Comparison of ENCODE assay signal across 10 cellular contexts in genomic region chr10:119401671-119402395, GRCh38.
DNase-seq lines count a peak whose midpoint lies in the region; ATAC-seq and TF ChIP-seq lines count a peak whose summit lies in the region.
"Had no signal": no experiment of that assay in that cellular context is flagged by ENCODE, and none has a peak within 500 bp of the region (broad histone marks: within the 10 kb centered on the region; RNA-seq: fewer than 3 reads in every experiment).

No MANE protein-coding gene starts in this region.

- H3K4me1 ChIP-seq in naive thymus-derived CD4-positive, alpha-beta T cell (ENCODE audit: control insufficient read depth in 2 of 2, insufficient read depth in 2 of 2, low read length in 2 of 2) = no peaks in the 10 kb centered on the region
- peaks cover 20% of the 10 kb centered on the region for H3K4me1 ChIP-seq in neural progenitor cell

- no peak overlapping the region for H3K4me2 ChIP-seq in neural progenitor cell

- H4K20me1 ChIP-seq in neural progenitor cell (ENCODE audit: low read depth) = no peaks in the 10 kb centered on the region

- H3K4me3 ChIP-seq in naive thymus-derived CD4-positive, alpha-beta T cell (ENCODE audit: low read length) = no peak overlapping the region
- no peak overlapping the region for H3K4me3 ChIP-seq in neural progenitor cell

- CTCF ChIA-PET in naive thymus-derived CD4-positive, alpha-beta T cell (lab: Charles Lee) = no interaction called here
- CTCF ChIA-PET in activated naive CD4-positive, alpha-beta T cell treated with anti-CD3 and anti-CD28 coated beads, Interleukin-2, amount 10 ng/mL, durations not matched to agents 7 days and 5 days (lab: Charles Lee) = interaction anchor here (1.0 to 3.4 kb wide), 3 partner anchors 43 to 203 kb away, joined by 3 to 14 read pairs (median 3); no protein-coding TSS in a partner anchor

- peak; percentile 79 for ATAC-seq in naive thymus-derived CD4-positive, alpha-beta T cell
- ATAC-seq in HG03196 (IDR thresholded peaks at IDR 0.05; ENCODE audit: unreplicated experiment) = no peak
- ATAC-seq in naive thymus-derived CD8-positive, alpha-beta T cell = no peak
- ATAC-seq: T-cell had no signal

- DNase-seq in AG08396 (ENCODE audit: low spot score) = peak; percentile 98
- peak; percentile 15 for DNase-seq in NOMO-1 treated with dmso at 0.1 percent for 144 hours (lab: John Stamatoyannopoulos, UW; ENCODE audit: unreplicated experiment)
- DNase-seq in epidermal melanocyte (ENCODE audit: insufficient read length, low spot score) = peak; percentile 83
- DNase-seq in naive thymus-derived CD4-positive, alpha-beta T cell = no peak
- no peak for DNase-seq in activated naive CD4-positive, alpha-beta T cell treated with anti-CD3 and anti-CD28 coated beads, Interleukin-2, amount 10 ng/mL, durations not matched to agents 7 days and 5 days
- no peak for DNase-seq in naive thymus-derived CD8-positive, alpha-beta T cell
- no peak for DNase-seq in neural progenitor cell (ENCODE audit: low spot score)
- DNase-seq: DMS79, T-cell had no signal

- peaks cover 9% of the 10 kb centered on the region for H3F3A ChIP-seq in neural progenitor cell (ENCODE audit: low read depth)

- no peak overlapping the region for H2AFZ ChIP-seq in neural progenitor cell (replicated peaks)

- peaks cover 0 to 30% (median 4%) of the 10 kb centered on the region in 3 experiments for H3K36me3 ChIP-seq in naive thymus-derived CD4-positive, alpha-beta T cell (ENCODE audit: control insufficient read depth in 2 of 3, insufficient read depth in 3 of 3, low read length in 3 of 3)
- no peaks in the 10 kb centered on the region for H3K36me3 ChIP-seq in neural progenitor cell

- peak overlapping the region in 3 of 9 donors; percentile 16 to 77 (median 22) for H3K27ac Mint-ChIP-seq in naive thymus-derived CD4-positive, alpha-beta T cell
- no peak overlapping the region for H3K27ac Mint-ChIP-seq in activated naive CD4-positive, alpha-beta T cell treated with anti-CD3 and anti-CD28 coated beads, Interleukin-2, amount 10 ng/mL, durations not matched to agents 7 days and 5 days
- H3K27ac Mint-ChIP-seq in naive thymus-derived CD8-positive, alpha-beta T cell = peak overlapping the region in 2 of 10 donors; percentile 35 to 86
- no peak overlapping the region for H3K27ac Mint-ChIP-seq in neural progenitor cell
- H3K27ac Mint-ChIP-seq: T-cell had no signal

- intact Hi-C loops in naive thymus-derived CD4-positive, alpha-beta T cell (cut with micrococcal nuclease) = no loop called here

- no peak overlapping the region for H3K9ac ChIP-seq in neural progenitor cell

- H3K9me3 Mint-ChIP-seq in naive thymus-derived CD4-positive, alpha-beta T cell = no peaks in the 10 kb centered on the region
- no peaks in the 10 kb centered on the region for H3K9me3 Mint-ChIP-seq in activated naive CD4-positive, alpha-beta T cell treated with anti-CD3 and anti-CD28 coated beads, Interleukin-2, amount 10 ng/mL, durations not matched to agents 7 days and 5 days
- no peaks in the 10 kb centered on the region for H3K9me3 Mint-ChIP-seq in naive thymus-derived CD8-positive, alpha-beta T cell
- no peaks in the 10 kb centered on the region for H3K9me3 Mint-ChIP-seq in neural progenitor cell
- H3K9me3 Mint-ChIP-seq: T-cell had no signal

- H3K27ac ChIP-seq in naive thymus-derived CD4-positive, alpha-beta T cell (ENCODE audit: low read depth, low read length) = no peak overlapping the region
- no peak overlapping the region for H3K27ac ChIP-seq in neural progenitor cell

- H3K79me2 ChIP-seq in neural progenitor cell (ENCODE audit: low read depth) = no peaks in the 10 kb centered on the region

- H3K27me3 Mint-ChIP-seq in naive thymus-derived CD4-positive, alpha-beta T cell = no peaks in the 10 kb centered on the region
- no peaks in the 10 kb centered on the region for H3K27me3 Mint-ChIP-seq in activated naive CD4-positive, alpha-beta T cell treated with anti-CD3 and anti-CD28 coated beads, Interleukin-2, amount 10 ng/mL, durations not matched to agents 7 days and 5 days
- H3K27me3 Mint-ChIP-seq in naive thymus-derived CD8-positive, alpha-beta T cell = no peaks in the 10 kb centered on the region
- peaks cover 13% of the 10 kb centered on the region for H3K27me3 Mint-ChIP-seq in neural progenitor cell (ENCODE audit: insufficient read depth, low read depth)
- H3K27me3 Mint-ChIP-seq: T-cell had no signal

- no peak overlapping the region for H3K4me3 Mint-ChIP-seq in naive thymus-derived CD4-positive, alpha-beta T cell
- no peak overlapping the region for H3K4me3 Mint-ChIP-seq in activated naive CD4-positive, alpha-beta T cell treated with anti-CD3 and anti-CD28 coated beads, Interleukin-2, amount 10 ng/mL, durations not matched to agents 7 days and 5 days
- no peak overlapping the region for H3K4me3 Mint-ChIP-seq in naive thymus-derived CD8-positive, alpha-beta T cell
- H3K4me3 Mint-ChIP-seq in neural progenitor cell = no peak overlapping the region
- H3K4me3 Mint-ChIP-seq: T-cell had no signal

- POLR2A ChIA-PET in naive thymus-derived CD4-positive, alpha-beta T cell (lab: Charles Lee) = no interaction called here
- POLR2A ChIA-PET in naive thymus-derived CD8-positive, alpha-beta T cell (lab: Charles Lee) = no interaction called here

- no peaks in the 10 kb centered on the region for H3K27me3 ChIP-seq in naive thymus-derived CD4-positive, alpha-beta T cell (ENCODE audit: control insufficient read depth in 2 of 2, insufficient read depth in 2 of 2, low read length in 2 of 2)
- H3K27me3 ChIP-seq in neural progenitor cell = no peaks in the 10 kb centered on the region

- no peaks in the 10 kb centered on the region for H3K9me3 ChIP-seq in naive thymus-derived CD4-positive, alpha-beta T cell (ENCODE audit: control insufficient read depth in 2 of 3, low read length in 3 of 3)
- no peaks in the 10 kb centered on the region for H3K9me3 ChIP-seq in neural progenitor cell (ENCODE audit: low read depth)

- H3K36me3 Mint-ChIP-seq in naive thymus-derived CD4-positive, alpha-beta T cell = peaks cover 7 to 15% (median 10%) of the 10 kb centered on the region in 5 donors
- H3K36me3 Mint-ChIP-seq in activated naive CD4-positive, alpha-beta T cell treated with anti-CD3 and anti-CD28 coated beads, Interleukin-2, amount 10 ng/mL, durations not matched to agents 7 days and 5 days = peaks cover 13% of the 10 kb centered on the region
- H3K36me3 Mint-ChIP-seq in naive thymus-derived CD8-positive, alpha-beta T cell = peaks cover 0 to 21% (median 7%) of the 10 kb centered on the region in 3 donors
- H3K36me3 Mint-ChIP-seq in neural progenitor cell = peaks cover 2% of the 10 kb centered on the region

- no peak for TF ChIP-seq CTCF in neural progenitor cell (IDR thresholded peaks at IDR 0.05)

- H3K4me1 Mint-ChIP-seq in naive thymus-derived CD4-positive, alpha-beta T cell = peaks cover 0 to 19% (median 6%) of the 10 kb centered on the region in 7 donors
- no peaks in the 10 kb centered on the region for H3K4me1 Mint-ChIP-seq in activated naive CD4-positive, alpha-beta T cell treated with anti-CD3 and anti-CD28 coated beads, Interleukin-2, amount 10 ng/mL, durations not matched to agents 7 days and 5 days
- peaks cover 0 to 27% (median 3%) of the 10 kb centered on the region in 4 donors for H3K4me1 Mint-ChIP-seq in naive thymus-derived CD8-positive, alpha-beta T cell
- peaks cover 25% of the 10 kb centered on the region for H3K4me1 Mint-ChIP-seq in neural progenitor cell

Comparison
In these comparisons a context has a peak if more than half of its experiments do, and no peak if none do; other contexts are left out.
1. DNase-seq: peak in AG08396 (single experiment), NOMO-1 treated with dmso at 0.1 percent for 144 hours (single experiment) and epidermal melanocyte (single experiment); none in naive thymus-derived CD4-positive, alpha-beta T cell (0 of 9), activated naive CD4-positive, alpha-beta T cell treated with anti-CD3 and anti-CD28 coated beads, Interleukin-2, amount 10 ng/mL, durations not matched to agents 7 days and 5 days (single experiment), naive thymus-derived CD8-positive, alpha-beta T cell (0 of 10) and neural progenitor cell (single experiment).